23 cellular contexts compared by ENCODE assay signal in the genomic region with DNA sequence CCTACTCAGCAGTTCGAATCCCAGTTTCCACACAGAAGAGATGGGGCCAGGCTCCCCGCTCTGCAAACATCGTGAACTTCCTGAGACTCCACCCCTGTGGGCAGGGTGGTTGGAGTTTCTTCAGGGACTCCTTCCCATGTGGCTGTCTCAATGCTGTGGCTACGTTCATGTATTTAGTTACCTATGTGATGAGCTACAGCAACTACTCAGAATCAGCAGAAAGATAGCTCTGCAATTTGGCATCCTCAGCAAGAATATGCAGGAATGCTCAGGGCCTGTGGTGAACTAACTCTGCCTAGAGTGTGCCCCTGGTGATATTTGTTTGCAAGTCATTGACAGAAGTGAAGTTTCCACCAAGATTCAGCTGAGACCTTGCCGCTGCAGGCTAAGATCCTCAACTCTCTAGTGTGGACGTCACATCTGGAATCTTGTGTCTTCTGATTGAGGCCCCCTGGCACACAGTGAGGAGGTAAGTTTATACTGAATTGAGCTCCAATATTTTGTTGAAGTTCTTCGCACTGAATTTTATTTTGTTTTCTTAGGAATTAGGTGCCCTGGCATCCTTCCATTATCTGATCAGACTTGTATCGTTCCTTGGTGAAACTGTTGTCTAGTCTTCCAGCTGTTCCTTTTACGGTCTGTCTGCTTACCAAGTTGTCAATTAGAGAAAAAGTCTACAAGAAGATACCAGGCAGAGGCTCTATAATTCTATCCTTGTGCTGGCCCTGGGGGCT. TPM values are rescaled to one million over a fixed set of nuclear protein-coding genes. Genes with fewer than 3 reads are reported as not detected.
DNase-seq lines count a peak whose midpoint lies in the region; ATAC-seq and TF ChIP-seq lines count a peak whose summit lies in the region.
"Had no signal": no experiment of that assay in that cellular context is flagged by ENCODE, and none has a peak within 500 bp of the region (broad histone marks: within the 10 kb centered on the region; RNA-seq: fewer than 3 reads in every experiment).

No MANE protein-coding gene starts in this region.

- no peaks in the 10 kb centered on the region for H3K9me3 Mint-ChIP-seq in Caco-2 (ENCODE audit: unreplicated experiment)
- H3K9me3 Mint-ChIP-seq in neural crest cell = no peaks in the 10 kb centered on the region
- H3K9me3 Mint-ChIP-seq: activated naive CD4-positive, alpha-beta T cell treated with anti-CD3 and anti-CD28 coated beads for 36 hours; stimulated activated memory B cell treated with anti-CD40 and anti-IgM and Interleukin-4, amounts not matched to agents 10 μg/mL and 1 μg/mL and 100 μg/mL, for 72 hours had no signal

- H3K4me1 ChIP-seq in Caco-2 (peaks cover 36% of the 10 kb centered on the region), IMR-90 (ENCODE audit: control insufficient read depth, insufficient read depth, low read length) (peaks cover 11% of the 10 kb centered on the region)

- peaks cover 0 to 3% of the 10 kb centered on the region in 2 experiments; a peak in 1 of 4 replicates for H3K79me1 ChIP-seq in IMR-90 (ENCODE audit: low read depth in 1 of 2, low read length in 2 of 2)

- no peaks in the 10 kb centered on the region for H3K27me3 ChIP-seq in Caco-2 (replicated peaks; ENCODE audit: control insufficient read depth, insufficient read depth, low read length)
- no peaks in the 10 kb centered on the region for H3K27me3 ChIP-seq in IMR-90 (ENCODE audit: control insufficient read depth, insufficient read depth, low read length)
- H3K27me3 ChIP-seq: spleen had no signal

- H3K36me3 ChIP-seq in Caco-2 (ENCODE audit: control insufficient read depth, insufficient read depth, low read length) (no peaks in the 10 kb centered on the region), IMR-90 (ENCODE audit: control insufficient read depth, insufficient read depth, low read length) (no peaks in the 10 kb centered on the region)
- H3K36me3 ChIP-seq: spleen, WERI-Rb-1 had no signal

- H4K5ac ChIP-seq in IMR-90 (ENCODE audit: low read depth, low read length) = peak overlapping the region; percentile 15; the same call in 1 of the 2 replicates

- H3K36me3 Mint-ChIP-seq in Caco-2 (ENCODE audit: insufficient read depth, unreplicated experiment) = peaks cover 11% of the 10 kb centered on the region
- no peaks in the 10 kb centered on the region for H3K36me3 Mint-ChIP-seq in neural crest cell (ENCODE audit: low read depth)
- H3K36me3 Mint-ChIP-seq: stimulated activated memory B cell treated with anti-CD40 and anti-IgM and Interleukin-4, amounts not matched to agents 10 μg/mL and 1 μg/mL and 100 μg/mL, for 72 hours had no signal

- ATAC-seq in IMR-90 (ENCODE audit: low read depth) = no peak
- ATAC-seq in HG02759 (IDR thresholded peaks at IDR 0.05; ENCODE audit: unreplicated experiment) = no peak
- ATAC-seq in HG03342 (IDR thresholded peaks at IDR 0.05; ENCODE audit: unreplicated experiment) = no peak
- ATAC-seq: activated CD8-positive, alpha-beta memory T cell treated with anti-CD3 and anti-CD28 coated beads, Interleukin-2, amount 10 ng/mL, durations not matched to agents 7 days and 5 days; stimulated activated memory B cell treated with anti-CD40 and anti-IgM and Interleukin-4, amounts not matched to agents 10 μg/mL and 1 μg/mL and 100 μg/mL, for 72 hours had no signal

- H2BK120ac ChIP-seq in IMR-90 (ENCODE audit: low read depth, low read length) = peak overlapping the region; percentile 42

- no peak for TF ChIP-seq RAD21 in IMR-90 (IDR thresholded peaks at IDR 0.05; ENCODE audit: low read length)

- no CpG with 5 or more reads among the region's 9 CpGs for WGBS in IMR-90 (ENCODE audit: extremely low coverage in 2 of 2, insufficient read length in 1 of 2), 2 experiments

- H4K8ac ChIP-seq in IMR-90 (ENCODE audit: low read depth in 2 of 2, low read length in 2 of 2) = no peak overlapping the region

- no peak overlapping the region for H3K9ac ChIP-seq in IMR-90 (ENCODE audit: low read depth, low read length)

- H4K20me1 ChIP-seq in IMR-90 (ENCODE audit: insufficient read depth, low read length) = no peaks in the 10 kb centered on the region

- CTCF ChIA-PET in Caco-2 (lab: Charles Lee) (no interaction called here), IMR-90 (lab: Yijun Ruan, JAX) (no interaction called here)

- peak overlapping the region; percentile 7 for H2BK5ac ChIP-seq in IMR-90 (ENCODE audit: low read depth, low read length, poor library complexity, severe bottlenecking)

- peak overlapping the region; percentile 27 for H4K91ac ChIP-seq in IMR-90 (ENCODE audit: insufficient read depth, low read depth, low read length)

- H2AK9ac ChIP-seq in IMR-90 (replicated peaks; ENCODE audit: low read depth, low read length, poor library complexity) = no peak overlapping the region

- peak overlapping the region; percentile 10; the same call in 1 of the 2 replicates for H2AK5ac ChIP-seq in IMR-90 (ENCODE audit: low read depth, low read length)

- POLR2A ChIA-PET in Caco-2 (lab: Charles Lee) (no interaction called here), IMR-90 (lab: Charles Lee; ENCODE audit: unreplicated experiment) (no interaction called here)

- dilution Hi-C loops in IMR-90 (cut with HindIII; ENCODE audit: low sequenced_read_pairs, unreplicated experiment) = no loop called here

- H3K9me3 ChIP-seq in Caco-2 (no peaks in the 10 kb centered on the region), IMR-90 (ENCODE audit: control insufficient read depth, insufficient read depth, low read length) (no peaks in the 10 kb centered on the region)
- H3K9me3 ChIP-seq: spleen had no signal

- H3K14ac ChIP-seq in IMR-90 (replicated peaks; ENCODE audit: low read depth, low read length) = no peak overlapping the region

- no peak overlapping the region for H3K4me2 ChIP-seq in IMR-90 (ENCODE audit: low read depth, low read length)

- intact Hi-C loops in Caco-2 (cut with micrococcal nuclease; ENCODE audit: unreplicated experiment) (no loop called here), IMR-90 (cut with micrococcal nuclease) (no loop called here)

- peak overlapping the region; percentile 76; the same call in 1 of the 3 replicates for H2BK15ac ChIP-seq in IMR-90 (ENCODE audit: low read depth, low read length)

- no peak for TF ChIP-seq POLR2A in IMR-90 (IDR thresholded peaks at IDR 0.05; ENCODE audit: low read depth, low read length)

- in situ Hi-C loops in IMR-90 (cut with MboI; ENCODE audit: low sequenced_read_pairs) = loop anchor here (10.0 kb wide), 1 partner anchor 639 kb away; no protein-coding TSS in a partner anchor

- peak overlapping the region; percentile 37 for H3K4ac ChIP-seq in IMR-90 (ENCODE audit: low read depth, low read length)

- H3K27me3 Mint-ChIP-seq in Caco-2 (ENCODE audit: insufficient read depth, unreplicated experiment) = no peaks in the 10 kb centered on the region
- no peaks in the 10 kb centered on the region for H3K27me3 Mint-ChIP-seq in neural crest cell (ENCODE audit: low read depth)
- H3K27me3 Mint-ChIP-seq: B cell; stimulated activated memory B cell treated with anti-CD40 and anti-IgM and Interleukin-4, amounts not matched to agents 10 μg/mL and 1 μg/mL and 100 μg/mL, for 72 hours had no signal

- H3K18ac ChIP-seq in IMR-90 (ENCODE audit: low read depth, low read length) = peak overlapping the region; percentile 33; the same call in 1 of the 2 replicates

- H3K4me1 Mint-ChIP-seq in Caco-2 (ENCODE audit: low read depth, unreplicated experiment) (peaks cover 24% of the 10 kb centered on the region), neural crest cell (peaks cover 37% of the 10 kb centered on the region)
- H3K4me1 Mint-ChIP-seq: B cell had no signal

- no peak overlapping the region; the same call in 1 of the 2 replicates for H3K27ac ChIP-seq in IMR-90 (ENCODE audit: insufficient read depth, low read length)
- H3K27ac ChIP-seq: RWPE1, WERI-Rb-1 had no signal

- peak overlapping the region; percentile 32 for H3K27ac Mint-ChIP-seq in Caco-2 (ENCODE audit: unreplicated experiment)
- H3K27ac Mint-ChIP-seq in neural crest cell (ENCODE audit: unreplicated experiment) = peak overlapping the region; percentile 31
- H3K27ac Mint-ChIP-seq: activated CD8-positive, alpha-beta memory T cell treated with anti-CD3 and anti-CD28 coated beads, Interleukin-2, amount 10 ng/mL, durations not matched to agents 7 days and 5 days; activated naive CD4-positive, alpha-beta T cell treated with anti-CD3 and anti-CD28 coated beads for 36 hours; B cell; stimulated activated memory B cell treated with anti-CD40 and anti-IgM and Interleukin-4, amounts not matched to agents 10 μg/mL and 1 μg/mL and 100 μg/mL, for 72 hours had no signal

- H2BK20ac ChIP-seq in IMR-90 (ENCODE audit: low read depth, low read length) = peak overlapping the region; percentile 54; the same call in 1 of the 2 replicates

- H3K4me3 Mint-ChIP-seq in Caco-2 (ENCODE audit: unreplicated experiment) (no peak overlapping the region), neural crest cell (no peak overlapping the region)
- H3K4me3 Mint-ChIP-seq: activated CD8-positive, alpha-beta memory T cell treated with anti-CD3 and anti-CD28 coated beads, Interleukin-2, amount 10 ng/mL, durations not matched to agents 7 days and 5 days; activated naive CD4-positive, alpha-beta T cell treated with anti-CD3 and anti-CD28 coated beads for 36 hours; B cell; stimulated activated memory B cell treated with anti-CD40 and anti-IgM and Interleukin-4, amounts not matched to agents 10 μg/mL and 1 μg/mL and 100 μg/mL, for 72 hours had no signal

- 0 out of 2 replicates have a peak overlapping the region, but pooled peaks have one; percentile 5 for H3K56ac ChIP-seq in IMR-90 (ENCODE audit: extremely low read depth, insufficient read depth, low read length)

- no peak overlapping the region for H3K4me3 ChIP-seq in Caco-2 (ENCODE audit: low read depth, low read length)
- no peak overlapping the region for H3K4me3 ChIP-seq in IMR-90 (ENCODE audit: insufficient read depth, low read depth, low read length)
- H3K4me3 ChIP-seq in fibroblast of villous mesenchyme (ENCODE audit: low read depth, low read length) = no peak overlapping the region
- H3K4me3 ChIP-seq: spleen had no signal

- DNase-seq in Caco-2 (no peak), IMR-90 (no peak), fibroblast of villous mesenchyme (ENCODE audit: low read depth) (peak; percentile 17), neural crest cell (ENCODE audit: low read depth, low spot score) (no peak), NCI-H2196 treated with DMSO at 0.1 percent for 48 hours (lab: John Stamatoyannopoulos, UW; ENCODE audit: unreplicated experiment) (no peak), NCI-H82 (lab: John Stamatoyannopoulos, UW) (no peak)
- DNase-seq: activated CD4-positive, alpha-beta T cell treated with anti-CD3 and anti-CD28 coated beads, Interleukin-2, amount 50 U/mL, for 1 hour; activated CD8-positive, alpha-beta memory T cell treated with anti-CD3 and anti-CD28 coated beads, Interleukin-2, amount 10 ng/mL, durations not matched to agents 7 days and 5 days; activated naive CD4-positive, alpha-beta T cell treated with anti-CD3 and anti-CD28 coated beads for 36 hours; effector CD8-positive, alpha-beta T cell; hippocampal formation; Kasumi-1; NCI-H187; NCI-H69; retina; spleen; stimulated activated CD4-positive, alpha-beta T cell treated with anti-CD3 and anti-CD28 coated beads, Interleukin-2, amount 100 ng/mL, for 48 hours; WERI-Rb-1 had no signal

- TF ChIP-seq CTCF in Caco-2 (IDR thresholded peaks at IDR 0.05; ENCODE audit: insufficient read depth in 1 of 2, low read depth in 1 of 2, low read length in 1 of 2, severe bottlenecking in 1 of 2, unreplicated experiment in 1 of 2) (no peak), IMR-90 (conservative IDR thresholded peaks at IDR 0.05; ENCODE audit: low read depth, low read length) (no peak), fibroblast of villous mesenchyme (IDR thresholded peaks at IDR 0.05; ENCODE audit: insufficient read depth, low read depth, low read length) (no peak), neural crest cell (conservative IDR thresholded peaks at IDR 0.05) (no peak)

- no peak overlapping the region for H2AFZ ChIP-seq in IMR-90 (replicated peaks; ENCODE audit: low read length, poor library complexity)

- no peak overlapping the region for H3K23ac ChIP-seq in IMR-90 (ENCODE audit: low read depth, low read length)

- H3K9me1 ChIP-seq in IMR-90 (ENCODE audit: insufficient read depth, low read length) = peaks cover 12% of the 10 kb centered on the region

- BruUV-seq in Caco-2 (replicated peaks; lab: Mats Ljungman, UMichigan) (no TSS peak), IMR-90 (replicated peaks; lab: Mats Ljungman, UMichigan) (no TSS peak)

RNA-seq across cellular contexts. Expression of a gene that starts 8.2 kb away (rescaled TPM):
- total RNA-seq in Caco-2 (2022) (20.7 and 21.5 TPM in 2 replicates), IMR-90 (2012; rRNA removed) (2.0 and 12.8 TPM in 2 replicates), fibroblast of villous mesenchyme (5.8 and 7.8 TPM in 2 replicates), neural crest cell (18.3 and 20.5 TPM in 2 replicates)
- polyA plus RNA-seq in IMR-90 (2012; rRNA removed) = 13.7 and 15.9 TPM in 2 replicates
- 3.4 and 3.8 TPM in 2 replicates for polyA plus RNA-seq in IMR-90 (2012; cell fraction: cytosol; rRNA removed)
- 0.87 and 4.0 TPM in 2 replicates for polyA plus RNA-seq in IMR-90 (2012; cell fraction: nucleus; rRNA removed; ENCODE audit: low replicate concordance)

RNA-seq across cellular contexts. Expression of a gene that starts 8.4 kb away (rescaled TPM):
- total RNA-seq in Caco-2 (2022) (48.9 and 50.5 TPM in 2 replicates), IMR-90 (2012; rRNA removed) (29.6 and 44.7 TPM in 2 replicates), fibroblast of villous mesenchyme (24.5 and 40.2 TPM in 2 replicates), neural crest cell (50.4 and 50.5 TPM in 2 replicates)
- 22.1 and 22.3 TPM in 2 replicates for polyA plus RNA-seq in IMR-90 (2012; rRNA removed)
- 4.0 and 7.3 TPM in 2 replicates for polyA plus RNA-seq in IMR-90 (2012; cell fraction: cytosol; rRNA removed)
- 1.1 and 9.4 TPM in 2 replicates for polyA plus RNA-seq in IMR-90 (2012; cell fraction: nucleus; rRNA removed; ENCODE audit: low replicate concordance)

RNA-seq across cellular contexts. Expression of a gene that starts 54.0 kb away (rescaled TPM):
- total RNA-seq in Caco-2 (2022) (49.2 and 50.0 TPM in 2 replicates), IMR-90 (2012; rRNA removed) (161 and 184 TPM in 2 replicates), fibroblast of villous mesenchyme (194 and 226 TPM in 2 replicates), neural crest cell (119 and 122 TPM in 2 replicates)
- 9.6 and 10.9 TPM in 2 replicates for polyA plus RNA-seq in IMR-90 (2012; rRNA removed)
- polyA plus RNA-seq in IMR-90 (2012; cell fraction: cytosol; rRNA removed) = 3.3 and 5.7 TPM in 2 replicates
- polyA plus RNA-seq in IMR-90 (2012; cell fraction: nucleus; rRNA removed; ENCODE audit: low replicate concordance) = 6.4 and 10.0 TPM in 2 replicates

RNA-seq across cellular contexts. Expression of a gene that starts 54.3 kb away (rescaled TPM):
- total RNA-seq in Caco-2 (2022) = 49.6 and 49.9 TPM in 2 replicates
- total RNA-seq in IMR-90 (2012; rRNA removed) = 12.9 and 25.8 TPM in 2 replicates
- polyA plus RNA-seq in IMR-90 (2012; rRNA removed) = 15.7 and 18.4 TPM in 2 replicates
- polyA plus RNA-seq in IMR-90 (2012; cell fraction: cytosol; rRNA removed) = 3.5 and 9.1 TPM in 2 replicates
- 8.0 and 9.8 TPM in 2 replicates for polyA plus RNA-seq in IMR-90 (2012; cell fraction: nucleus; rRNA removed; ENCODE audit: low replicate concordance)
- 24.2 and 25.5 TPM in 2 replicates for total RNA-seq in fibroblast of villous mesenchyme
- 38.7 and 40.9 TPM in 2 replicates for total RNA-seq in neural crest cell
